Comparison of ENCODE assay signal across 8 cellular contexts in genomic region chr19:4669723-4670480, GRCh38. TPM values are rescaled to one million over a fixed set of nuclear protein-coding genes. Genes with fewer than 3 reads are reported as not detected.
DNase-seq lines count a peak whose midpoint lies in the region; ATAC-seq, FAIRE-seq and TF ChIP-seq lines count a peak whose summit lies in the region.

MYDGF (minus strand) TSS chr19:4670342; CDS start chr19:4670334, 8 bp downstream.

- TF ChIP-seq CTCF in astrocyte (IDR thresholded peaks at IDR 0.05; ENCODE audit: insufficient read depth, low read depth, low read length) (no peak), hepatocyte (IDR thresholded peaks at IDR 0.05; ENCODE audit: poor library complexity) (no peak)

- peak within 1 kb of the TSS; percentile 99 for H3K9ac ChIP-seq in astrocyte (ENCODE audit: low read length)

- TF ChIP-seq POLR2A in GM12892 (IDR thresholded peaks at IDR 0.05; ENCODE audit: low read depth, low read length): peak; percentile 85

- intact Hi-C loops in aorta (cut with DNase I): no loop called here

- H3K4me1 ChIP-seq in astrocyte (ENCODE audit: insufficient read depth, low read length) (peaks cover 9% of the 10 kb centered on the region), hepatocyte (ENCODE audit: insufficient read depth) (peaks cover 9% of the 10 kb centered on the region), aorta (ENCODE audit: control insufficient read depth in 1 of 2, insufficient read depth in 2 of 2, low read length in 2 of 2) (no peaks in the 10 kb centered on the region)

- H3K27me3 ChIP-seq in astrocyte (ENCODE audit: insufficient read depth, low read length) (no peaks in the 10 kb centered on the region), hepatocyte (no peaks in the 10 kb centered on the region), aorta (ENCODE audit: control insufficient read depth in 1 of 2, insufficient read depth in 2 of 2, low read length in 1 of 2) (no peaks in the 10 kb centered on the region)

- H3K79me2 ChIP-seq in astrocyte (ENCODE audit: insufficient read depth, low read length): peaks cover 39% of the 10 kb centered on the region
- H3K79me2 ChIP-seq in hepatocyte: peaks cover 25% of the 10 kb centered on the region

- peak; percentile 100 for DNase-seq in GM12892 (ENCODE audit: insufficient read length)
- DNase-seq in NCI-H2081 treated with DMSO at 0.1 percent for 48 hours (lab: John Stamatoyannopoulos, UW): peak; percentile 9
- DNase-seq in T-helper 9 cell: peak; percentile 93
- peak; percentile 71 for DNase-seq in astrocyte (ENCODE audit: low read depth)
- peak; percentile 97 for DNase-seq in hepatocyte (ENCODE audit: low spot score)
- peak; percentile 81 for DNase-seq in retina
- peak; percentile 97 to 98 for DNase-seq in aorta

- H3K27ac ChIP-seq in astrocyte (ENCODE audit: low read depth, low read length): peak within 1 kb of the TSS; percentile 77
- peak within 1 kb of the TSS; percentile 86 for H3K27ac ChIP-seq in hepatocyte
- peak within 1 kb of the TSS in 1 of 2 donors; percentile 43 for H3K27ac ChIP-seq in aorta (ENCODE audit: low read depth in 1 of 2, low read length in 2 of 2)

- H3K27ac Mint-ChIP-seq in astrocyte (ENCODE audit: unreplicated experiment): peak within 1 kb of the TSS; percentile 88

- H3K36me3 ChIP-seq in astrocyte (ENCODE audit: insufficient read depth, low read length): peaks cover 19% of the 10 kb centered on the region
- no peaks in the 10 kb centered on the region for H3K36me3 ChIP-seq in hepatocyte (replicated peaks; ENCODE audit: insufficient read depth, low read depth)
- H3K36me3 ChIP-seq in aorta (ENCODE audit: control insufficient read depth in 1 of 2, insufficient read depth in 2 of 2, low read length in 1 of 2): peaks cover 0 to 2% of the 10 kb centered on the region in 2 donors

- FAIRE-seq in GM12892 (lab: Jason Lieb, UNC) (peak; percentile 96), astrocyte (lab: Jason Lieb, UNC) (no peak)

- peaks cover 3% of the 10 kb centered on the region for H3K36me3 Mint-ChIP-seq in astrocyte (ENCODE audit: low read depth, unreplicated experiment)

- no peaks in the 10 kb centered on the region for H3K9me3 Mint-ChIP-seq in astrocyte (ENCODE audit: unreplicated experiment)

- H3K4me3 ChIP-seq in astrocyte (ENCODE audit: insufficient read depth, low read depth, low read length) (peak within 1 kb of the TSS; percentile 86), hepatocyte (peak within 1 kb of the TSS; percentile 98), aorta (ENCODE audit: low read length in 2 of 2) (peak within 1 kb of the TSS; percentile 88 to 91)

- H3K27me3 Mint-ChIP-seq in astrocyte (ENCODE audit: low read depth, unreplicated experiment): no peaks in the 10 kb centered on the region

- no peaks in the 10 kb centered on the region for H3K9me2 ChIP-seq in hepatocyte (replicated peaks; ENCODE audit: insufficient read depth)

- H4K20me1 ChIP-seq in astrocyte (ENCODE audit: insufficient read depth, low read length) (peaks cover 12% of the 10 kb centered on the region), hepatocyte (ENCODE audit: insufficient read depth, poor library complexity, severe bottlenecking) (no peaks in the 10 kb centered on the region)

- WGBS in hepatocyte (ENCODE audit: low lambda C conversion rate, missing lambda C conversion rate): under 1% methylated on average over 39 of the region's 75 CpGs
- WGBS in aorta, 2 donors: 0 to 1% methylated on average over 52 to 75 of the region's 75 CpGs

- ATAC-seq in HG02943 (IDR thresholded peaks at IDR 0.05; ENCODE audit: low read depth, unreplicated experiment) (peak; percentile 84), aorta (ENCODE audit: low FRiP score) (peak; percentile 99)

- H2AFZ ChIP-seq in astrocyte (ENCODE audit: low read depth, low read length) (peak within 1 kb of the TSS; percentile 78), hepatocyte (peak within 1 kb of the TSS; percentile 86)

- no peaks in the 10 kb centered on the region for H3K9me3 ChIP-seq in astrocyte (ENCODE audit: insufficient read depth, low read depth, low read length)
- H3K9me3 ChIP-seq in hepatocyte (ENCODE audit: low read depth): no peaks in the 10 kb centered on the region
- H3K9me3 ChIP-seq in aorta (ENCODE audit: control insufficient read depth, low read length): no peaks in the 10 kb centered on the region

- peaks cover 3% of the 10 kb centered on the region for H3K4me1 Mint-ChIP-seq in astrocyte (ENCODE audit: low read depth, unreplicated experiment)

- peak within 1 kb of the TSS; percentile 94 for H3K4me3 Mint-ChIP-seq in astrocyte (ENCODE audit: unreplicated experiment)

- peak within 1 kb of the TSS; percentile 88 for H3K4me2 ChIP-seq in astrocyte (ENCODE audit: low read length)
- peak within 1 kb of the TSS; percentile 97 for H3K4me2 ChIP-seq in hepatocyte

RNA-seq across cellular contexts. Expression of gene MYDGF, which starts in this region (rescaled TPM):
- 65.7 TPM for polyA plus RNA-seq in GM12892 (2012; ENCODE audit: missing spikeins)
- total RNA-seq in astrocyte (131 and 153 TPM in 2 replicates), hepatocyte (125 and 158 TPM in 2 replicates), aorta (10 to 100 TPM; 59.4 to 67.9 TPM)
- polyA plus RNA-seq in hepatocyte (365 and 405 TPM in 2 replicates), aorta (100 to 1,000 TPM in 1 of 2 donors, 10 to 100 TPM in 1; 69.9 to 117 TPM)

Comparison
In these comparisons a context has a peak if more than half of its experiments do, and no peak if none do; other contexts are left out.
1. DNase-seq: peak in every context shown above with its lines; median percentile 100 in GM12892; 98 in aorta; 97 in hepatocyte; 93 in T-helper 9 cell; 81 in retina; 71 in astrocyte; 9 in NCI-H2081 treated with DMSO at 0.1 percent for 48 hours.